Comparison of ENCODE assay signal across 1 cellular context in genomic region chr10:21525367-21526183, GRCh38.
A peak's percentile ranks its signal among the peaks of the same experiment; 100 is the strongest.
TF ChIP-seq lines count a peak whose summit lies in the region.

TSS of gene SKIDA1 (minus strand) at chr10:21525682. CDS start at chr10:21517822, 7,860 bp downstream.

TF ChIP-seq in HepG2, 621 proteins besides CTCF, POLR2A, EP300 and RAD21 (continued from another document and continues in another):
- TF ChIP-seq IKZF4 (CRISPR knock-in tag; IDR thresholded peaks at IDR 0.05; ENCODE audit: borderline replicate concordance, low read depth, not compliant biosample characterization) (no peak), ZNF878 (CRISPR knock-in tag; IDR thresholded peaks at IDR 0.05) (no peak), RORA (CRISPR knock-in tag; IDR thresholded peaks at IDR 0.05) (no peak), ZBTB44 (CRISPR knock-in tag; IDR thresholded peaks at IDR 0.05) (no peak), GFI1 (CRISPR knock-in tag; IDR thresholded peaks at IDR 0.05; ENCODE audit: borderline replicate concordance) (peak; percentile 38; the same call in 1 of the 2 replicates), REL (CRISPR knock-in tag; conservative IDR thresholded peaks at IDR 0.05) (0 out of 2 replicates have a peak, but pooled peaks have one; percentile 51), KDM5A (IDR thresholded peaks at IDR 0.05; ENCODE audit: borderline replicate concordance, low read length) (no peak; the same call in 1 of the 2 replicates), GATA4 (IDR thresholded peaks at IDR 0.05; ENCODE audit: borderline replicate concordance, low read depth) (no peak), ZNF225 (CRISPR knock-in tag; IDR thresholded peaks at IDR 0.05) (no peak; the same call in 1 of the 2 replicates), RFX5 (IDR thresholded peaks at IDR 0.05; ENCODE audit: low read depth, low read length) (no peak), KAT7 (CRISPR knock-in tag; IDR thresholded peaks at IDR 0.05; ENCODE audit: borderline replicate concordance) (peak; percentile 84; the same call in 1 of the 2 replicates), FOXP4 (CRISPR knock-in tag; IDR thresholded peaks at IDR 0.05) (peak; percentile 84; the same call in 1 of the 2 replicates), ZNF383 (CRISPR knock-in tag; IDR thresholded peaks at IDR 0.05; ENCODE audit: borderline replicate concordance) (no peak), ZZZ3 (CRISPR knock-in tag; IDR thresholded peaks at IDR 0.05; ENCODE audit: borderline replicate concordance) (no peak), STAT5B (CRISPR knock-in tag; IDR thresholded peaks at IDR 0.05) (no peak), AKNA (CRISPR knock-in tag; IDR thresholded peaks at IDR 0.05; ENCODE audit: borderline replicate concordance) (no peak; the same call in 1 of the 2 replicates), KMT2B (CRISPR knock-in tag; IDR thresholded peaks at IDR 0.05) (peak; percentile 89), FIP1L1 (IDR thresholded peaks at IDR 0.05; ENCODE audit: borderline replicate concordance, insufficient read depth, low read depth, low read length) (0 out of 2 replicates have a peak, but pooled peaks have one; percentile 25), AFF4 (CRISPR knock-in tag; IDR thresholded peaks at IDR 0.05) (no peak; the same call in 1 of the 2 replicates), ZNF781 (CRISPR knock-in tag; IDR thresholded peaks at IDR 0.05; ENCODE audit: borderline replicate concordance, not compliant biosample characterization) (no peak), FOXC1 (CRISPR knock-in tag; IDR thresholded peaks at IDR 0.05; ENCODE audit: borderline replicate concordance) (peak; percentile 71), DMAP1 (CRISPR knock-in tag; IDR thresholded peaks at IDR 0.05) (peak; percentile 98), AGO2 (optimal IDR thresholded peaks at IDR 0.05; ENCODE audit: low read depth, low read length) (peak; percentile 32), ZFP1 (CRISPR knock-in tag; IDR thresholded peaks at IDR 0.05) (peak; percentile 50; the same call in 1 of the 2 replicates), IRF1 (CRISPR knock-in tag; IDR thresholded peaks at IDR 0.05; ENCODE audit: low read depth) (0 out of 2 replicates have a peak, but pooled peaks have one; percentile 31), HIVEP1 (CRISPR knock-in tag; IDR thresholded peaks at IDR 0.05) (peak; percentile 80), SSRP1 (CRISPR knock-in tag; IDR thresholded peaks at IDR 0.05) (0 out of 2 replicates have a peak, but pooled peaks have one; percentile 76), PAX8 (CRISPR knock-in tag; IDR thresholded peaks at IDR 0.05; ENCODE audit: borderline replicate concordance) (no peak; the same call in 1 of the 2 replicates), KIAA2018 (CRISPR knock-in tag; IDR thresholded peaks at IDR 0.05; ENCODE audit: borderline replicate concordance) (peak; percentile 69; the same call in 1 of the 2 replicates), FOXO4 (CRISPR knock-in tag; conservative IDR thresholded peaks at IDR 0.05) (0 out of 2 replicates have a peak, but pooled peaks have one; percentile 92), KDM4B (CRISPR knock-in tag; IDR thresholded peaks at IDR 0.05) (peak; percentile 88; the same call in 1 of the 2 replicates), ZNF124 (CRISPR knock-in tag; IDR thresholded peaks at IDR 0.05) (0 out of 2 replicates have a peak, but pooled peaks have one; percentile 25)
